In the genomic region with DNA sequence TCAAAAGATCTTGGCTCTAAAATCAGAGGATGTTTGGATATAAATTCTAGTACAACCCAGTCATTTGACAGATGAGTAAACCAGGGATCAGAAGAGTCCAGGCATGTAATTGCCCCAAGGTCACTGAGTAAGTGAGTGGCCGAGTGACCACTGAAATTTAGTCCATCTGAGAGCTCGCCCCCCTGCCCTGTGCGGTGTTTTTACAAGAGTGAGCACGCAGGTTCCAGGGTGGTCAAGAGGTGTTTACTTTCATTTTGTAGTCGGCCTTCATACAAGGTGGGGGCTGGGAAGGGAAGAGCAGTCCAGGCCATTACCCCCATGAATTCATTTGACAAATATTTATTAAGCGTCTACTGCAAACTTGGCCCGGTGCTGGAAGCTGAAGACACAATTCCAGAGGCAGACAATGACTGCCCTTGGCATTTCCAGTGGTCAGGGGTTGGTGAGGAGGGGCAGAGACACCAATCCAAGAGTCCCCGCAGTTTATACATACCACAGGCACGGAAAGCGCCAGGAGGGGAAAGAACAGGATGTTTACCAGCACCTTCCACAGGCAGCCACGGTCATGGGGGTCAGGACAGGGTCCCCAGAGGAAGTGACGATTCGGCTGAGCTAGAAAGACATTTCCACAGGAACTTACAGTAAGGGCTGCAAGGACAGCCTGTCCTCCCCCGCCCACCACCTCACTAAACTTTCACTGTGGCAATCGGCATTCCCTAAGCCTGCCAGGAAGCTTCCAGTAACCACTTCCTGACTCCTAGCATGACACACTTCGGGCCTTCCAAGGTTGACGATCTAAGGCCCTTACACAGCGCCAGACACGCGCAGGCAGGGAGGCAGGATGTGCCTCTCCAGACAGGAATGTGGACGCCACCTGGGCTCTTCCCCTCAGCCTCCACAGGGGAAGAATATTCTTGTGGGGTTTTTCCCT, we compare ENCODE assay signal across 8 cellular contexts. TPM values are rescaled to one million over a fixed set of nuclear protein-coding genes. Genes with fewer than 3 reads are reported as not detected.
DNase-seq lines count a peak whose midpoint lies in the region; ATAC-seq, FAIRE-seq and TF ChIP-seq lines count a peak whose summit lies in the region.

No MANE protein-coding gene starts in this region.

- no peaks in the 10 kb centered on the region for H4K20me1 ChIP-seq in mammary epithelial cell (ENCODE audit: insufficient read depth, low read length)
- H4K20me1 ChIP-seq in OCI-LY7 (ENCODE audit: insufficient read depth, low read length), result no peaks in the 10 kb centered on the region

- H3K79me2 ChIP-seq in mammary epithelial cell (ENCODE audit: insufficient read depth, low read length) (peaks cover 15% of the 10 kb centered on the region), OCI-LY7 (ENCODE audit: insufficient read depth, low read depth, low read length) (no peaks in the 10 kb centered on the region)

- 3% methylated on average over 15 of the region's 21 CpGs for WGBS in mammary epithelial cell (ENCODE audit: low coverage, missing lambda C conversion rate)
- 57 to 82% (median 78%) methylated on average over 21 of the region's 21 CpGs for WGBS in small intestine, 3 donors

- CTCF ChIA-PET in mammary epithelial cell (lab: Charles Lee; ENCODE audit: low non-redundant PET) (interaction anchor here (0.5 to 0.6 kb wide), 2 partner anchors 30 to 95 kb away, joined by 3 to 10 read pairs; no protein-coding TSS in a partner anchor), OCI-LY7 (lab: Charles Lee; ENCODE audit: unreplicated experiment) (no interaction called here)

- peak overlapping the region; percentile 74 for H3K4me3 ChIP-seq in MG63
- H3K4me3 ChIP-seq in mammary epithelial cell (replicated peaks in 1 of 3; ENCODE audit: insufficient read depth in 1 of 3, low read depth in 2 of 3, low read length in 3 of 3), result peak overlapping the region; percentile 8 to 26 (median 13)
- peak overlapping the region in 4 of 5 donors; percentile 33 to 97 (median 89) for H3K4me3 ChIP-seq in subcutaneous abdominal adipose tissue (ENCODE audit: low read depth in 1 of 5, low read length in 5 of 5)
- no peak overlapping the region for H3K4me3 ChIP-seq in OCI-LY7 (ENCODE audit: low read depth, low read length, poor library complexity, severe bottlenecking)
- H3K4me3 ChIP-seq in small intestine (ENCODE audit: low read depth in 1 of 2, low read length in 2 of 2), result no peak overlapping the region

- FAIRE-seq in small intestine (lab: Jason Lieb, UNC), result no peak

- in situ Hi-C loops in mammary epithelial cell (cut with MboI; ENCODE audit: low sequenced_read_pairs in 2 of 2), result loop anchor here in 1 of 2 donors (10.0 kb wide), 1 partner anchor 92 kb away; no protein-coding TSS in a partner anchor

- H3K4me1 ChIP-seq in mammary epithelial cell (ENCODE audit: insufficient read depth, low read length) (peaks cover 45% of the 10 kb centered on the region), subcutaneous abdominal adipose tissue (ENCODE audit: control insufficient read depth in 5 of 5, insufficient read depth in 5 of 5, low read length in 5 of 5) (peaks cover 34 to 63% (median 54%) of the 10 kb centered on the region in 5 donors), OCI-LY7 (ENCODE audit: insufficient read depth, low read length, poor library complexity, severe bottlenecking) (peaks cover 52% of the 10 kb centered on the region), small intestine (ENCODE audit: control insufficient read depth in 2 of 2, insufficient read depth in 1 of 2, low read depth in 1 of 2, low read length in 1 of 2) (peaks cover 2 to 8% of the 10 kb centered on the region in 2 donors)

- intact Hi-C loops in mammary epithelial cell (cut with micrococcal nuclease), result loop anchor here (1.0 to 10.0 kb wide), 5 partner anchors 8 to 328 kb away; a partner anchor contains a TSS
- intact Hi-C loops in OCI-LY7 (cut with micrococcal nuclease; ENCODE audit: unreplicated experiment), result no loop called here

- H3K9me3 ChIP-seq in MG63 (no peaks in the 10 kb centered on the region), mammary epithelial cell (replicated peaks; ENCODE audit: insufficient read depth, low read length) (no peaks in the 10 kb centered on the region), subcutaneous abdominal adipose tissue (ENCODE audit: control insufficient read depth in 5 of 5, low read length in 5 of 5) (no peaks in the 10 kb centered on the region), OCI-LY7 (ENCODE audit: low read length) (no peaks in the 10 kb centered on the region), small intestine (ENCODE audit: control insufficient read depth, low read depth) (no peaks in the 10 kb centered on the region)

- BruUV-seq in mammary epithelial cell (replicated peaks; lab: Mats Ljungman, UMichigan), result TSS peak; percentile 1
- BruUV-seq in OCI-LY7 (replicated peaks; lab: Mats Ljungman, UMichigan), result no TSS peak

- peak overlapping the region; percentile 95 for H3K27ac ChIP-seq in mammary epithelial cell (ENCODE audit: insufficient read depth, low read depth, low read length)
- H3K27ac ChIP-seq in subcutaneous abdominal adipose tissue (ENCODE audit: low read depth, low read length), result peak overlapping the region; percentile 99
- H3K27ac ChIP-seq in OCI-LY7 (ENCODE audit: low read depth, low read length, poor library complexity, severe bottlenecking), result no peak overlapping the region
- H3K27ac ChIP-seq in small intestine (ENCODE audit: low read depth in 1 of 2, low read length in 1 of 2), result peak overlapping the region in 1 of 2 donors; percentile 90

- TF ChIP-seq CTCF in mammary epithelial cell (conservative IDR thresholded peaks at IDR 0.05 in 1 of 2, IDR thresholded peaks at IDR 0.05 in 1 of 2; ENCODE audit: extremely low read depth in 1 of 2, insufficient read depth in 1 of 2, low read depth in 1 of 2, low read length in 2 of 2) (no peak), OCI-LY7 (conservative IDR thresholded peaks at IDR 0.05; ENCODE audit: low read length) (no peak)

- H3K27me3 ChIP-seq in MG63, result no peaks in the 10 kb centered on the region
- H3K27me3 ChIP-seq in mammary epithelial cell (ENCODE audit: insufficient read depth, low read length), result no peaks in the 10 kb centered on the region
- H3K27me3 ChIP-seq in subcutaneous abdominal adipose tissue (ENCODE audit: control insufficient read depth in 5 of 5, insufficient read depth in 4 of 5, low read length in 5 of 5), result no peaks in the 10 kb centered on the region
- H3K27me3 ChIP-seq in small intestine (ENCODE audit: control insufficient read depth in 2 of 2, insufficient read depth in 2 of 2, low read length in 2 of 2), result no peaks in the 10 kb centered on the region

- H3K4me2 ChIP-seq in mammary epithelial cell (ENCODE audit: insufficient read depth, low read depth, low read length) (peak overlapping the region; percentile 75), OCI-LY7 (ENCODE audit: low read length) (no peak overlapping the region)

- peaks cover 12% of the 10 kb centered on the region for H3K36me3 ChIP-seq in MG63
- no peaks in the 10 kb centered on the region for H3K36me3 ChIP-seq in mammary epithelial cell (ENCODE audit: insufficient read depth, low read length)
- no peaks in the 10 kb centered on the region for H3K36me3 ChIP-seq in subcutaneous abdominal adipose tissue (ENCODE audit: control insufficient read depth in 5 of 5, insufficient read depth in 5 of 5, low read length in 5 of 5)
- no peaks in the 10 kb centered on the region for H3K36me3 ChIP-seq in OCI-LY7 (ENCODE audit: insufficient read depth, low read length)
- H3K36me3 ChIP-seq in small intestine (ENCODE audit: control insufficient read depth in 2 of 2, insufficient read depth in 2 of 2, low read length in 2 of 2), result no peaks in the 10 kb centered on the region

- H3K9ac ChIP-seq in mammary epithelial cell (ENCODE audit: insufficient read depth, low read length) (peak overlapping the region; percentile 92), subcutaneous abdominal adipose tissue (ENCODE audit: low read length in 5 of 5) (peak overlapping the region; percentile 70 to 90 (median 86))

- no peaks in the 10 kb centered on the region for H3K9me2 ChIP-seq in OCI-LY7 (ENCODE audit: insufficient read depth, low read length)

- peak; percentile 4 for ATAC-seq in left lobe of liver

- H2AFZ ChIP-seq in mammary epithelial cell (ENCODE audit: low read depth, low read length), result no peak overlapping the region
- no peak overlapping the region for H2AFZ ChIP-seq in OCI-LY7 (ENCODE audit: low read length)

- DNase-seq in AG20443 (ENCODE audit: low spot score), result peak; percentile 89
- peak; percentile 100 for DNase-seq in MG63
- peak; percentile 99 for DNase-seq in mammary epithelial cell
- peak; percentile 81 for DNase-seq in left lobe of liver (ENCODE audit: low spot score)
- no peak for DNase-seq in OCI-LY7 (ENCODE audit: low spot score)
- DNase-seq in small intestine, result no peak
- DNase-seq in NOMO-1 treated with DMSO at 0.1 percent for 48 hours (lab: John Stamatoyannopoulos, UW; ENCODE audit: unreplicated experiment), result no peak

- POLR2A ChIA-PET in OCI-LY7 (lab: Charles Lee), result no interaction called here

- dilution Hi-C loops in mammary epithelial cell (cut with HindIII; ENCODE audit: low sequenced_read_pairs), result loop anchor here (5.0 kb wide), 2 partner anchors 45 to 60 kb away; a partner anchor contains a TSS

RNA-seq across cellular contexts. Expression of a gene that starts 1.4 kb away (rescaled TPM):
- total RNA-seq in MG63 (2014; rRNA removed; shearing (Covaris generic); ENCODE audit: low replicate concordance), result 115 and 538 TPM in 2 replicates
- total RNA-seq in mammary epithelial cell (1,000 to 10,000 TPM in 1 of 2 donors, 100 to 1,000 TPM in 1; 295 to 3,844 TPM), left lobe of liver (3,908 TPM), OCI-LY7 (2022) (5.7 and 9.3 TPM in 2 replicates)
- polyA plus RNA-seq in mammary epithelial cell (2,263 TPM), small intestine (100 to 1,000 TPM; 133 to 464 (median 153) TPM)
- 3,641 TPM for polyA minus RNA-seq in mammary epithelial cell
- total RNA-seq in OCI-LY7 (2014; rRNA removed; shearing (Covaris generic)), result 27.2 and 40.0 TPM in 2 replicates

RNA-seq across cellular contexts. Expression of a gene that starts 17.6 kb away (rescaled TPM):
- not detected in 2 replicates for total RNA-seq in MG63 (2014; rRNA removed; shearing (Covaris generic); ENCODE audit: low replicate concordance)
- total RNA-seq in mammary epithelial cell (not detected), left lobe of liver (not detected), OCI-LY7 (2022) (not detected in 2 replicates)
- polyA plus RNA-seq in mammary epithelial cell (not detected), small intestine (1 to 10 TPM in 1 of 3 donors, not detected in 2; 5.4 TPM)
- not detected for polyA minus RNA-seq in mammary epithelial cell
- not detected in 2 replicates for total RNA-seq in OCI-LY7 (2014; rRNA removed; shearing (Covaris generic))

RNA-seq across cellular contexts. Expression of a gene that starts 18.6 kb away (rescaled TPM):
- 49.5 and 203 TPM in 2 replicates for total RNA-seq in MG63 (2014; rRNA removed; shearing (Covaris generic); ENCODE audit: low replicate concordance)
- total RNA-seq in mammary epithelial cell (100 to 1,000 TPM; 259 to 468 TPM), left lobe of liver (1,576 TPM), OCI-LY7 (2022) (not detected in 2 replicates)
- polyA plus RNA-seq in mammary epithelial cell (2,254 TPM), small intestine (100 to 1,000 TPM in 1 of 3 donors, 10 to 100 TPM in 2; 75.0 to 151 (median 86.2) TPM)
- 623 TPM for polyA minus RNA-seq in mammary epithelial cell
- total RNA-seq in OCI-LY7 (2014; rRNA removed; shearing (Covaris generic)), result not detected in 2 replicates

RNA-seq across cellular contexts. Expression of a gene that starts 25.5 kb away (rescaled TPM):
- 5.2 and 26.7 TPM in 2 replicates for total RNA-seq in MG63 (2014; rRNA removed; shearing (Covaris generic); ENCODE audit: low replicate concordance)
- total RNA-seq in mammary epithelial cell, result 1 to 10 TPM in 1 of 2 donors, not detected in 1; 2.5 TPM
- polyA plus RNA-seq in mammary epithelial cell, result not detected
- not detected for polyA minus RNA-seq in mammary epithelial cell
- 546 TPM for total RNA-seq in left lobe of liver
- not detected in 2 replicates for total RNA-seq in OCI-LY7 (2014; rRNA removed; shearing (Covaris generic))
- total RNA-seq in OCI-LY7 (2022), result not detected in 2 replicates
- 100 to 1,000 TPM in 1 of 3 donors, 10 to 100 TPM in 1, 1 to 10 TPM in 1; 3.5 to 106 (median 11.0) TPM for polyA plus RNA-seq in small intestine

RNA-seq across cellular contexts. Expression of a gene that starts 31.5 kb away (rescaled TPM):
- not detected in 2 replicates for total RNA-seq in MG63 (2014; rRNA removed; shearing (Covaris generic); ENCODE audit: low replicate concordance)
- total RNA-seq in mammary epithelial cell (not detected), left lobe of liver (141 TPM), OCI-LY7 (2022) (not detected in 2 replicates)
- polyA plus RNA-seq in mammary epithelial cell (0.65 TPM), small intestine (100 to 1,000 TPM in 1 of 3 donors, 10 to 100 TPM in 2; 20.4 to 240 (median 22.2) TPM)
- not detected for polyA minus RNA-seq in mammary epithelial cell
- not detected in 2 replicates for total RNA-seq in OCI-LY7 (2014; rRNA removed; shearing (Covaris generic))

Comparison
In these comparisons a context has a peak if more than half of its experiments do, and no peak if none do; other contexts are left out.
1. DNase-seq: peak in AG20443 (single experiment), MG63 (single experiment), mammary epithelial cell (single experiment) and left lobe of liver (single experiment); none in OCI-LY7 (single experiment), small intestine (single experiment) and NOMO-1 treated with DMSO at 0.1 percent for 48 hours (single experiment).
2. H3K4me3 ChIP-seq: peak in MG63 (single experiment), mammary epithelial cell (3 of 3) and subcutaneous abdominal adipose tissue (4 of 5); none in OCI-LY7 (single experiment) and small intestine (0 of 2).
3. RNA of a gene that starts 18.6 kb away (total RNA-seq): 1,576 TPM in left lobe of liver (single experiment), 259 to 468 TPM in mammary epithelial cell and 49.5 to 203 TPM in MG63; not detected in OCI-LY7; every median in the first group is over 10 times any median in the second.